ENCODE assay signal across 7 cellular contexts in genomic region chr2:26503238-26503880, GRCh38. TPM values are rescaled to one million over a fixed set of nuclear protein-coding genes. Genes with fewer than 3 reads are reported as not detected.
DNase-seq lines count a peak whose midpoint lies in the region; ATAC-seq and TF ChIP-seq lines count a peak whose summit lies in the region.

No MANE protein-coding gene starts in this region.

- no peaks in the 10 kb centered on the region for H3K9me3 ChIP-seq in Karpas-422 (ENCODE audit: low read length)
- no peaks in the 10 kb centered on the region for H3K9me3 ChIP-seq in gastroesophageal sphincter
- peaks cover 1 to 8% of the 10 kb centered on the region in 2 donors for H3K9me3 ChIP-seq in neuronal stem cell (replicated peaks in 1 of 2; ENCODE audit: control insufficient read depth in 2 of 2, insufficient read depth in 1 of 2, low read depth in 1 of 2, low read length in 2 of 2)
- H3K9me3 ChIP-seq in stomach smooth muscle (ENCODE audit: control insufficient read depth in 2 of 2, low read length in 2 of 2) = no peaks in the 10 kb centered on the region

- peak overlapping the region; percentile 77 for H2BK5ac ChIP-seq in neuronal stem cell (ENCODE audit: low read length)

- H2AFZ ChIP-seq in Karpas-422 (ENCODE audit: low read length) (no peak overlapping the region), neuronal stem cell (ENCODE audit: low read length) (no peak overlapping the region)

- no peaks in the 10 kb centered on the region for H3K4me1 ChIP-seq in Karpas-422 (ENCODE audit: low read length)
- peaks cover 0 to 12% (median 0%) of the 10 kb centered on the region in 3 donors for H3K4me1 ChIP-seq in gastroesophageal sphincter
- H3K4me1 ChIP-seq in neuronal stem cell (ENCODE audit: control insufficient read depth in 2 of 2, insufficient read depth in 1 of 2, low read depth in 1 of 2, low read length in 2 of 2) = peaks cover 9 to 21% of the 10 kb centered on the region in 2 donors
- H3K4me1 ChIP-seq in stomach smooth muscle (ENCODE audit: control insufficient read depth, insufficient read depth, low read length) = peaks cover 8% of the 10 kb centered on the region

- CTCF ChIA-PET in RWPE1 (lab: Yijun Ruan, JAX) = interaction anchor here (0.6 to 1.6 kb wide), 10 partner anchors 11 to 1248 kb away, joined by 3 to 11 read pairs (median 4); no protein-coding TSS in a partner anchor

- POLR2A ChIA-PET in RWPE1 (lab: Yijun Ruan, JAX; ENCODE audit: low non-redundant PET) = no interaction called here

- peak overlapping the region; percentile 81 for H3K4ac ChIP-seq in neuronal stem cell (ENCODE audit: low read length)

- H2BK120ac ChIP-seq in neuronal stem cell (ENCODE audit: low read depth, low read length) = no peak overlapping the region

- H3K79me2 ChIP-seq in Karpas-422 (ENCODE audit: low read length) = no peaks in the 10 kb centered on the region

- no peak overlapping the region for H3K4me2 ChIP-seq in Karpas-422 (ENCODE audit: low read depth, low read length, poor library complexity, severe bottlenecking)
- H3K4me2 ChIP-seq in neuronal stem cell (ENCODE audit: insufficient read depth, low read length, poor library complexity, severe bottlenecking) = peak overlapping the region; percentile 90

- peak; percentile 86 for ATAC-seq in GM18511 (IDR thresholded peaks at IDR 0.05; ENCODE audit: unreplicated experiment)
- ATAC-seq in gastroesophageal sphincter = peak; percentile 93

- peak overlapping the region; percentile 93 for H2AK5ac ChIP-seq in neuronal stem cell (ENCODE audit: low read depth, low read length)

- H3K18ac ChIP-seq in neuronal stem cell (ENCODE audit: low read length) = peak overlapping the region; percentile 89

- peak in 1 of 2 donors; percentile 7 for TF ChIP-seq POLR2A in gastroesophageal sphincter (IDR thresholded peaks at IDR 0.05)

- TF ChIP-seq CTCF in RWPE1 (conservative IDR thresholded peaks at IDR 0.05; ENCODE audit: low read depth) (peak; percentile 88), gastroesophageal sphincter (IDR thresholded peaks at IDR 0.05) (peak in 3 of 4 experiments; percentile 51 to 86 (median 61))

- no peaks in the 10 kb centered on the region for H3K27me3 ChIP-seq in Karpas-422 (ENCODE audit: low read length)
- peaks cover 36% of the 10 kb centered on the region for H3K27me3 ChIP-seq in gastroesophageal sphincter
- peaks cover 0 to 11% (median 0%) of the 10 kb centered on the region in 3 experiments for H3K27me3 ChIP-seq in neuronal stem cell (ENCODE audit: control insufficient read depth in 3 of 3, insufficient read depth in 3 of 3, low read depth in 1 of 3, low read length in 3 of 3)
- H3K27me3 ChIP-seq in stomach smooth muscle (ENCODE audit: control insufficient read depth in 1 of 2, insufficient read depth in 2 of 2, low read length in 2 of 2) = peaks cover 10 to 18% of the 10 kb centered on the region in 2 donors

- H3K4me3 ChIP-seq in Karpas-422 (ENCODE audit: low read length) (no peak overlapping the region), gastroesophageal sphincter (peak overlapping the region; percentile 18 to 49), neuronal stem cell (ENCODE audit: low read length in 2 of 2) (peak overlapping the region in 1 of 2 donors; percentile 75), stomach smooth muscle (ENCODE audit: low read length in 2 of 2) (peak overlapping the region; percentile 48 to 60)

- no peak overlapping the region for H2BK12ac ChIP-seq in neuronal stem cell (ENCODE audit: low read length)

- H3K27ac ChIP-seq in Karpas-422 (ENCODE audit: low read length) (no peak overlapping the region), RWPE1 (no peak overlapping the region), gastroesophageal sphincter (no peak overlapping the region), neuronal stem cell (replicated peaks; ENCODE audit: low read length) (no peak overlapping the region), stomach smooth muscle (ENCODE audit: low read length) (no peak overlapping the region)

- H3K23ac ChIP-seq in neuronal stem cell (ENCODE audit: low read depth, low read length, poor library complexity) = peak overlapping the region; percentile 57

- H4K91ac ChIP-seq in neuronal stem cell (ENCODE audit: low read depth, low read length, poor library complexity) = no peak overlapping the region

- DNase-seq in Karpas-422 = peak; percentile 67
- peak; percentile 91 for DNase-seq in RWPE1 (ENCODE audit: low spot score)
- peak; percentile 69 for DNase-seq in activated effector memory CD4-positive, alpha-beta T cell treated with Interleukin-2 at 50 U/mL for 16 hours
- peak; percentile 81 for DNase-seq in neuronal stem cell (ENCODE audit: low spot score)

- H3K9me2 ChIP-seq in Karpas-422 (replicated peaks; ENCODE audit: insufficient read depth, low read length) = no peaks in the 10 kb centered on the region

- no peak overlapping the region for H3K9ac ChIP-seq in Karpas-422 (ENCODE audit: low read length)
- H3K9ac ChIP-seq in neuronal stem cell (ENCODE audit: low read depth, low read length, poor library complexity) = peak overlapping the region; percentile 79
- peak overlapping the region in 1 of 2 donors; percentile 36 for H3K9ac ChIP-seq in stomach smooth muscle (ENCODE audit: low read length in 2 of 2)

- 7% methylated on average over 3 of the region's 40 CpGs; no CpG with 5 or more reads in 1 of the 2 donors for WGBS in gastroesophageal sphincter (ENCODE audit: low coverage in 1 of 2), 2 donors
- WGBS in neuronal stem cell (ENCODE audit: extremely low coverage in 2 of 2, insufficient read length in 2 of 2, insufficient replicate concordance in 1 of 2), 2 donors = no CpG with 5 or more reads among the region's 40 CpGs

- TF ChIP-seq EP300 in gastroesophageal sphincter (IDR thresholded peaks at IDR 0.05) = no peak

- no peak overlapping the region for H4K8ac ChIP-seq in neuronal stem cell (ENCODE audit: low read depth, low read length)

- no peaks in the 10 kb centered on the region for H4K20me1 ChIP-seq in Karpas-422 (ENCODE audit: insufficient read depth, low read depth, low read length)

- H3K79me1 ChIP-seq in neuronal stem cell (ENCODE audit: low read depth, low read length) = no peaks in the 10 kb centered on the region

- peak overlapping the region; percentile 66 for H3K14ac ChIP-seq in neuronal stem cell (ENCODE audit: low read length)

- peak overlapping the region; percentile 90 for H2BK15ac ChIP-seq in neuronal stem cell (ENCODE audit: low read length)

- H3K36me3 ChIP-seq in Karpas-422 (ENCODE audit: insufficient read depth, low read length) (no peaks in the 10 kb centered on the region), gastroesophageal sphincter (no peaks in the 10 kb centered on the region), neuronal stem cell (replicated peaks in 1 of 2; ENCODE audit: control insufficient read depth in 2 of 2, insufficient read depth in 2 of 2, low read length in 2 of 2) (no peaks in the 10 kb centered on the region), stomach smooth muscle (ENCODE audit: control insufficient read depth in 2 of 2, insufficient read depth in 2 of 2, low read length in 2 of 2) (no peaks in the 10 kb centered on the region)

RNA-seq across cellular contexts. Expression of gene OTOF, which starts 25.4 kb away (rescaled TPM):
- total RNA-seq in Karpas-422 (2014; rRNA removed; shearing (Covaris generic); ENCODE audit: low replicate concordance) = 0.04 and 0.07 TPM in 2 replicates
- total RNA-seq in gastroesophageal sphincter = under 1 TPM in 2 of 4 donors, not detected in 2; under 0.01 to 0.35 TPM
- 0.54 TPM for polyA plus RNA-seq in neuronal stem cell (2013, experiment 1 of 2)
- 0.60 TPM for polyA plus RNA-seq in neuronal stem cell (2013, experiment 2 of 2)
